11 cellular contexts compared by ENCODE assay signal in the genomic region with DNA sequence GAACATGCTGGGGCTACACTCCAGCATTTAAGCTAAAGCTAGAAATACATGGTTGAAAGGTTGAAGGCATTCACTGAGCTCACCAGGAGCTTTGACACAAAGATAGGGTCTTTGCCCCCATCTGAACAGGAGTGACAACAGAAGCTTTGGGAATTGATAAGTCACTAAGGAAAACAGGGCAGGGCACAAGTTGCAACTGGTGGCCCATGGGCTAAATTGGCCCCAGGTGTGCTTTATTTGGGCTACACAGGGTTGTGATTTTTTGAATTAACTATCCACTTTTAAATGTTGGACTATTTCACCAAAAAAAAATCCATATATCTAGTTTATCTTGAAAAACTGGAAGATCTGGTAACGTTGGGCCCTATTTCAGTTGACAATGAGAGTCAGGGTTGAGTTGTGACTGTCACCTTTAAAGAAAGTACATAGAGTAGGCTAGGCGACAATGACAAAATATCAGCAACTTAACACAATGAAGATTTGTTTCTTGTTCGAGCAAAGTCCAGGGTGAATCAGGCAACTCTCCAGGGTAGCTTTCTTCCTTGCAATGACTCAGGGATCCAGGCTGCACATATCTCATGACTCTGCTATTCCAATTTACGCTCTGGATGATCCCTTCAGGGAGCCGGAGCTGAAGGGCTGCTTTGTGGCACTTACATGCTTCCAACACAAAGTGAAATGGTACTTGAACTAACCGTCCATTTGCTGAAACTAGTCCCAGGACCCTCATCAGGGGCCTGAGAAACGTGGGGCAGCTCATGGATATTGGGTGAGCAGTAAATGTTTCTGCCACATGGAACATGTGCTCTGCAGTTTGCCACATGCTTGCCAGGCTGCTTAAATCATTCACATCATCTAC. TPM values are rescaled to one million over a fixed set of nuclear protein-coding genes. Genes with fewer than 3 reads are reported as not detected.
DNase-seq lines count a peak whose midpoint lies in the region; ATAC-seq, FAIRE-seq and TF ChIP-seq lines count a peak whose summit lies in the region.
"Had no signal": no experiment of that assay in that cellular context is flagged by ENCODE, and none has a peak within 500 bp of the region (broad histone marks: within the 10 kb centered on the region; RNA-seq: fewer than 3 reads in every experiment).

No MANE protein-coding gene starts in this region.

- 81% methylated on average over 7 of the region's 7 CpGs for WGBS in HUES64
- 62% methylated on average over 6 of the region's 7 CpGs for WGBS in right lobe of liver (ENCODE audit: insufficient coverage, low coverage, low lambda C conversion rate, missing lambda C conversion rate)

- ATAC-seq in right lobe of liver (peak in 3 of 4 donors; percentile 21 to 67 (median 26)), GM18517 (IDR thresholded peaks at IDR 0.05; ENCODE audit: unreplicated experiment) (no peak), HG03469 (IDR thresholded peaks at IDR 0.05; ENCODE audit: unreplicated experiment) (no peak)

- H3K9me3 ChIP-seq in HUES64 (ENCODE audit: insufficient read depth, low read depth, low read length) (no peaks in the 10 kb centered on the region), right lobe of liver (no peaks in the 10 kb centered on the region)
- H3K9me3 ChIP-seq: SJCRH30 had no signal

- H3K4me3 ChIP-seq in HUES64 (ENCODE audit: low read length) (no peak overlapping the region), bronchial epithelial cell (ENCODE audit: low read depth, low read length) (no peak overlapping the region), right lobe of liver (no peak overlapping the region)
- H3K4me3 ChIP-seq: SJCRH30 had no signal

- peak overlapping the region; percentile 8; the same call in 1 of the 2 replicates for H3K9ac ChIP-seq in HUES64 (ENCODE audit: low read depth, low read length)

- peaks cover 12% of the 10 kb centered on the region; the same call in 1 of the 2 replicates for H3K4me1 ChIP-seq in HUES64 (ENCODE audit: insufficient read depth, low read length)
- peaks cover 0 to 3% (median 1%) of the 10 kb centered on the region in 4 donors for H3K4me1 ChIP-seq in right lobe of liver
- H3K4me1 ChIP-seq: SJCRH30 had no signal

- no peak for TF ChIP-seq CTCF in bronchial epithelial cell (IDR thresholded peaks at IDR 0.05; ENCODE audit: insufficient read depth, low read length, severe bottlenecking)
- TF ChIP-seq CTCF in right lobe of liver (IDR thresholded peaks at IDR 0.05), result no peak
- TF ChIP-seq CTCF in GM10266 (IDR thresholded peaks at IDR 0.05; ENCODE audit: control insufficient read depth, insufficient read depth, low read depth, missing control alignments), result no peak

- H3K27me3 ChIP-seq in HUES64 (ENCODE audit: insufficient read depth, low read length) (no peaks in the 10 kb centered on the region), bronchial epithelial cell (ENCODE audit: control insufficient read depth, insufficient read depth, low read length) (no peaks in the 10 kb centered on the region), right lobe of liver (no peaks in the 10 kb centered on the region)
- H3K27me3 ChIP-seq: SJCRH30 had no signal

- intact Hi-C loops in right lobe of liver (cut with DNase I), result no loop called here

- H3K36me3 ChIP-seq in HUES64 (ENCODE audit: insufficient read depth, low read length) (no peaks in the 10 kb centered on the region), bronchial epithelial cell (ENCODE audit: control insufficient read depth, insufficient read depth, low read length) (no peaks in the 10 kb centered on the region), right lobe of liver (no peaks in the 10 kb centered on the region)
- H3K36me3 ChIP-seq: SJCRH30 had no signal

- DNase-seq in A172 (ENCODE audit: low spot score) (peak; percentile 70), bronchial epithelial cell (ENCODE audit: low read depth) (peak; percentile 84), right lobe of liver (peak in 1 of 3 donors; percentile 26), GM10266 (ENCODE audit: extremely low spot score) (no peak)
- no peak for DNase-seq in activated CD8-positive, alpha-beta memory T cell treated with anti-CD3 and anti-CD28 coated beads for 24 hours
- DNase-seq: activated naive CD4-positive, alpha-beta T cell treated with anti-CD3 and anti-CD28 coated beads, Interleukin-2, amount 10 ng/mL, durations not matched to agents 7 days and 5 days; SJCRH30; stimulated activated CD4-positive, alpha-beta T cell treated with anti-CD3 and anti-CD28 coated beads, Interleukin-2, amount 100 ng/mL, for 24 hours had no signal

- no peak for FAIRE-seq in bronchial epithelial cell (lab: Jason Lieb, UNC)

- no peak for TF ChIP-seq POLR2A in right lobe of liver (IDR thresholded peaks at IDR 0.05)

- peak overlapping the region; percentile 65 for H3K27ac ChIP-seq in HUES64 (ENCODE audit: low read depth, low read length)
- no peak overlapping the region for H3K27ac ChIP-seq in right lobe of liver
- H3K27ac ChIP-seq: SJCRH30 had no signal

RNA-seq across cellular contexts. Expression of a gene that starts 13.3 kb away (rescaled TPM):
- 290 and 314 TPM in 2 replicates for total RNA-seq in A172 (2014; rRNA removed; shearing (Covaris generic))
- polyA plus RNA-seq in HUES64 (2013, experiment 1 of 2), result 342 TPM
- polyA plus RNA-seq in HUES64 (2013, experiment 2 of 2), result 381 TPM
- total RNA-seq in bronchial epithelial cell, result 1,485 and 2,183 TPM in 2 replicates
- 100 to 1,000 TPM; 143 to 270 (median 180) TPM for total RNA-seq in right lobe of liver

RNA-seq across cellular contexts. Expression of a gene that starts 44.0 kb away (rescaled TPM):
- total RNA-seq in A172 (2014; rRNA removed; shearing (Covaris generic)), result 1,324 and 2,186 TPM in 2 replicates
- 357 TPM for polyA plus RNA-seq in HUES64 (2013, experiment 1 of 2)
- polyA plus RNA-seq in HUES64 (2013, experiment 2 of 2), result 348 TPM
- total RNA-seq in bronchial epithelial cell (387 and 526 TPM in 2 replicates), right lobe of liver (1,000 to 10,000 TPM in 2 of 6 experiments, 100 to 1,000 TPM in 4; 148 to 1,377 (median 478) TPM)

RNA-seq across cellular contexts. Expression of a gene that starts 56.9 kb away (rescaled TPM):
- 18.9 and 24.5 TPM in 2 replicates for total RNA-seq in A172 (2014; rRNA removed; shearing (Covaris generic))
- 4.4 TPM for polyA plus RNA-seq in HUES64 (2013, experiment 1 of 2)
- 9.8 TPM for polyA plus RNA-seq in HUES64 (2013, experiment 2 of 2)
- total RNA-seq in bronchial epithelial cell (1.3 and 1.8 TPM in 2 replicates), right lobe of liver (100 to 1,000 TPM in 3 of 6 experiments, 10 to 100 TPM in 3; 50.5 to 139 (median 86.9) TPM)

Comparison
In these comparisons a context has a peak if more than half of its experiments do, and no peak if none do; other contexts are left out.
1. DNase-seq: peak in A172 (single experiment) and bronchial epithelial cell (single experiment); none in activated CD8-positive, alpha-beta memory T cell treated with anti-CD3 and anti-CD28 coated beads for 24 hours (single experiment) and GM10266 (single experiment).
2. ATAC-seq: peak in right lobe of liver (3 of 4); none in GM18517 (single experiment) and HG03469 (single experiment).